Comparison of ENCODE assay signal across 9 cellular contexts in the genomic region with DNA sequence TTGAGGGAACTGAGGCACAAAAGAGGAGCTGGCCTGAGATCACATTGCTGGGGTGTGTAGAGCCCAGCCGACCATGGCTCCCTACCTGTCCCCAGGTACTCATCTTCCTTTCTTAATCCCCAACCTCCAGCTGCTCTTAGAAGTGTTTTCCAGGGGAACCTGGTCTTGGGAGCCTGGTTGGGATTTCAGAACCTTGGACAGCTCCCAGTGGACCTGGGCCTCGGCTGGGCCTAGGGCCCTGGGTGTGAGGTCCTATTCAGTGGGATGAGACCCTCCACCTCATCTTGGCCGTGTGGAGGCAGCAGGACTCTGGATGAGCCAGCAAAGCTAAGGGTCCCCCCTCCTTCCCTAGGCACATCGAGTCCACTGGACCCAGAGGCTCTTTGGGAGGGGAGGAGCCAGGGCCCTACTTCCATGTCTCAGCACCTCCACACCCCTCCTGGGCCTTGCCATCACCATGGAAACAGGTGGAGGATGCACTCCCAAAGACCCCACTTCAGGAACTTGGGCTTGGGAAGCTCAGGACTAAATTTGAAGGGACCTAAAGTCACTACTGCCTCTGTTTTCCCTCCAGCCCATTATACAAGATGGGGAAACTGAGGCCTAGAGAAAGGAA. TPM values are rescaled to one million over a fixed set of nuclear protein-coding genes. Genes with fewer than 3 reads are reported as not detected.
DNase-seq lines count a peak whose midpoint lies in the region; ATAC-seq and TF ChIP-seq lines count a peak whose summit lies in the region.
"Had no signal": no experiment of that assay in that cellular context is flagged by ENCODE, and none has a peak within 500 bp of the region (broad histone marks: within the 10 kb centered on the region; RNA-seq: fewer than 3 reads in every experiment).

No MANE protein-coding gene starts in this region.

- H3K9me3 ChIP-seq in adrenal gland (replicated peaks in 1 of 3): no peaks in the 10 kb centered on the region
- no peaks in the 10 kb centered on the region for H3K9me3 ChIP-seq in gastroesophageal sphincter

- H3K27me3 ChIP-seq in adrenal gland (no peaks in the 10 kb centered on the region), gastroesophageal sphincter (peaks cover 41% of the 10 kb centered on the region)

- H3K4me3 ChIP-seq in adrenal gland (no peak overlapping the region), gastroesophageal sphincter (no peak overlapping the region)

- WGBS in adrenal gland, 4 donors: 14 to 30% (median 28%) methylated on average over 2 to 4 of the region's 4 CpGs
- 0% methylated on average over 1 of the region's 4 CpGs; no CpG with 5 or more reads in 1 of the 2 donors for WGBS in gastroesophageal sphincter (ENCODE audit: low coverage in 1 of 2), 2 donors

- intact Hi-C loops in CD14-positive monocyte (cut with micrococcal nuclease): no loop called here
- intact Hi-C loops in adrenal gland (cut with DNase I): no loop called here

- peak; percentile 15 for DNase-seq in CD14-positive monocyte (ENCODE audit: low spot score)
- peak; percentile 31 for DNase-seq in HS-27A (ENCODE audit: low read depth)
- DNase-seq in adrenal gland: peak; percentile 50 to 70 (median 59)
- DNase-seq in kidney tubule cell (ENCODE audit: low spot score): peak; percentile 46
- DNase-seq: occipital lobe had no signal

- no peaks in the 10 kb centered on the region for H3K36me3 Mint-ChIP-seq in CD14-positive monocyte

- H3K27ac Mint-ChIP-seq in CD14-positive monocyte: no peak overlapping the region

- no peaks in the 10 kb centered on the region for H3K9me3 Mint-ChIP-seq in CD14-positive monocyte

- TF ChIP-seq POLR2A in adrenal gland (IDR thresholded peaks at IDR 0.05) (no peak), gastroesophageal sphincter (IDR thresholded peaks at IDR 0.05) (no peak)

- H3K4me3 Mint-ChIP-seq in CD14-positive monocyte: no peak overlapping the region

- no peak for TF ChIP-seq EP300 in gastroesophageal sphincter (IDR thresholded peaks at IDR 0.05)

- no peak overlapping the region for H3K27ac ChIP-seq in adrenal gland
- H3K27ac ChIP-seq in gastroesophageal sphincter: no peak overlapping the region

- no peaks in the 10 kb centered on the region for H3K36me3 ChIP-seq in adrenal gland (replicated peaks in 1 of 2)
- H3K36me3 ChIP-seq in gastroesophageal sphincter: no peaks in the 10 kb centered on the region

- peaks cover 2 to 7% (median 2%) of the 10 kb centered on the region in 3 donors for H3K27me3 Mint-ChIP-seq in CD14-positive monocyte (ENCODE audit: low read depth in 3 of 3)

- no peaks in the 10 kb centered on the region for H3K4me1 Mint-ChIP-seq in CD14-positive monocyte

- H3K4me1 ChIP-seq in adrenal gland (replicated peaks in 1 of 2) (no peaks in the 10 kb centered on the region), gastroesophageal sphincter (no peaks in the 10 kb centered on the region)

- ATAC-seq in HG02798 (IDR thresholded peaks at IDR 0.05; ENCODE audit: poor library complexity, unreplicated experiment) (no peak), gastroesophageal sphincter (no peak), GM18873 (IDR thresholded peaks at IDR 0.05; ENCODE audit: low FRiP score, unreplicated experiment) (no peak), GM21529 (IDR thresholded peaks at IDR 0.05; ENCODE audit: unreplicated experiment) (no peak)

- no peak for TF ChIP-seq CTCF in CD14-positive monocyte (IDR thresholded peaks at IDR 0.05)
- no peak for TF ChIP-seq CTCF in adrenal gland (IDR thresholded peaks at IDR 0.05)
- no peak for TF ChIP-seq CTCF in gastroesophageal sphincter (IDR thresholded peaks at IDR 0.05)

RNA-seq across cellular contexts. Expression of a gene that starts 38.5 kb away (rescaled TPM):
- 10 to 100 TPM in 1 of 2 donors, 1 to 10 TPM in 1; 9.9 to 17.6 TPM for polyA plus RNA-seq in CD14-positive monocyte
- total RNA-seq in adrenal gland: 10 to 100 TPM; 37.2 to 90.6 (median 64.0) TPM
- 10 to 100 TPM; 55.8 to 95.2 (median 79.7) TPM for polyA plus RNA-seq in adrenal gland
- total RNA-seq in gastroesophageal sphincter: 10 to 100 TPM; 35.5 to 76.1 (median 42.2) TPM
